33 cellular contexts compared by ENCODE assay signal in the genomic region with DNA sequence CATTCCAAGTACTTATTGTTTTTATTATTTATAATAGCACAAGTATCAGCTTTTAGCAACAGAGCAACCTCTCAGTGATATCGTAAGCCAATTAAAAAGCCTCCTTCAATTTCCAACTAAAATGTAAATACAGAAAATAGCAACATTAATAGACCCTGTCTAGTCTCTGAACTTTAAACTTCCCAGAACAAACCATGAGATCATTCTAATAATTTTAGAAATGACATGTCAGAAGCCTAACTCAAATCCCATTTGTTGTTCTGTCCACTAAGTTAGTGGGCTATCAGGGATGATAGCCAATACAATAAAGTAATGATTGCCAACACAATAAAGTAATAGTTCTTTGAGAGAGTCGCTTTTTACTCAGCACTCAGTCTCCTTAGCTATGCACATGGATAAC. TPM values are rescaled to one million over a fixed set of nuclear protein-coding genes. Genes with fewer than 3 reads are reported as not detected.
"Had no signal": no experiment of that assay in that cellular context is flagged by ENCODE, and none has a peak within 500 bp of the region (broad histone marks: within the 10 kb centered on the region; RNA-seq: fewer than 3 reads in every experiment).

No MANE protein-coding gene starts in this region.

- H3K36me3 ChIP-seq: ascending aorta, brain microvascular endothelial cell, breast epithelium, cardiac muscle cell had no signal

- DNase-seq: activated effector memory CD4-positive, alpha-beta T cell treated with anti-CD3 and anti-CD28 coated beads, Interleukin-2, amount 50 U/mL, for 16 hours; activated effector memory CD4-positive, alpha-beta T cell treated with Interleukin-2 at 50 U/mL for 16 hours; activated gamma-delta T cell; activated gamma-delta T cell treated with Interleukin-2 at 50 U/mL for 16 hours; activated naive CD4-positive, alpha-beta T cell; activated naive CD4-positive, alpha-beta T cell treated with anti-CD3 and anti-CD28 coated beads for 36 hours; activated naive CD4-positive, alpha-beta T cell treated with anti-CD3 and anti-CD28 coated beads, Interleukin-2, amount 10 ng/mL, durations not matched to agents 7 days and 5 days; activated naive CD4-positive, alpha-beta T cell treated with anti-CD3 and anti-CD28 coated beads, Interleukin-2, amount 50 U/mL, for 16 hours; activated naive CD4-positive, alpha-beta T cell treated with Interleukin-2 at 50 U/mL for 16 hours; activated naive CD8-positive, alpha-beta T cell treated with anti-CD3 and anti-CD28 coated beads for 36 hours; activated naive CD8-positive, alpha-beta T cell treated with anti-CD3 and anti-CD28 coated beads, Interleukin-2, amount 10 ng/mL, durations not matched to agents 7 days and 5 days; activated naive CD8-positive, alpha-beta T cell treated with anti-CD3 and anti-CD28 coated beads, Interleukin-2, amount 50 U/mL, for 24 hours; activated T-cell treated with anti-CD3 and anti-CD28 coated beads, Interleukin-2, amount 50 U/mL, for 1 hour; activated T-cell treated with anti-CD3 and anti-CD28 coated beads, Interleukin-2, amount 50 U/mL, for 24 hours; activated T-cell treated with anti-CD3 and anti-CD28 coated beads, Interleukin-2, amount 50 U/mL, for 4 hours; activated T-cell treated with anti-CD3 and anti-CD28 coated beads, Interleukin-2, amount 50 U/mL, for 48 hours; activated T-cell treated with anti-CD3 and anti-CD28 coated beads, Interleukin-2, amount 50 U/mL, for 72 hours; adrenal gland; amniotic stem cell; amygdala; anterior cingulate cortex; aorta; body of pancreas; brain microvascular endothelial cell; caudate nucleus; central memory CD4-positive, alpha-beta T cell; cerebellar nuclear complex had no signal

- ATAC-seq: activated naive CD4-positive, alpha-beta T cell treated with anti-CD3 and anti-CD28 coated beads, Interleukin-2, amount 50 U/mL, for 72 hours; activated naive CD8-positive, alpha-beta T cell treated with anti-CD3 and anti-CD28 coated beads, Interleukin-2, amount 50 U/mL, for 24 hours; activated T-cell treated with anti-CD3 and anti-CD28 coated beads, Interleukin-2, amount 50 U/mL, for 4 hours; activated T-cell treated with anti-CD3 and anti-CD28 coated beads, Interleukin-2, amount 50 U/mL, for 72 hours; activated T-helper 17 cell treated with anti-CD3 and anti-CD28 coated beads, Interleukin-2, amount 50 U/mL, for 72 hours; body of pancreas had no signal

- H3K4me1 ChIP-seq: adrenal gland, body of pancreas, breast epithelium had no signal

- H3K9me3 ChIP-seq: adrenal gland, ascending aorta, body of pancreas, breast epithelium had no signal

- H3K27me3 ChIP-seq: adrenal gland, ascending aorta, body of pancreas, brain microvascular endothelial cell, breast epithelium, cardiac muscle cell had no signal

- H3K4me3 ChIP-seq: adrenal gland, ascending aorta, body of pancreas, breast epithelium, cardiac muscle cell had no signal

- H3K27ac ChIP-seq: adrenal gland, ascending aorta, body of pancreas, brain microvascular endothelial cell, breast epithelium, cardiac muscle cell had no signal

RNA-seq across cellular contexts. Expression of a gene that starts 22.3 kb away (rescaled TPM):
- total RNA-seq: bronchial epithelial cell had no signal
